9 cellular contexts compared by ENCODE assay signal in genomic region chr4:141346144-141346543, GRCh38.
DNase-seq lines count a peak whose midpoint lies in the region; TF ChIP-seq lines count a peak whose summit lies in the region.
"Had no signal": no experiment of that assay in that cellular context is flagged by ENCODE, and none has a peak within 500 bp of the region (broad histone marks: within the 10 kb centered on the region; RNA-seq: fewer than 3 reads in every experiment).

No MANE protein-coding gene starts in this region.

- H3K36me3 ChIP-seq in left ventricle myocardium inferior (no peaks in the 10 kb centered on the region), tibial nerve (no peaks in the 10 kb centered on the region)

- WGBS in tibial nerve, 2 donors: 0 to 2% methylated on average over 1 of the region's 1 CpG

- no peaks in the 10 kb centered on the region for H3K27me3 ChIP-seq in left ventricle myocardium inferior (ENCODE audit: low read depth)
- H3K27me3 ChIP-seq in tibial nerve: no peaks in the 10 kb centered on the region

- DNase-seq in NCI-H82 (lab: John Stamatoyannopoulos, UW) (peak; percentile 69), NCI-H82 treated with DMSO at 0.1 percent for 48 hours (lab: John Stamatoyannopoulos, UW; ENCODE audit: unreplicated experiment) (no peak), LoVo (ENCODE audit: low spot score) (peak; percentile 50), left ventricle myocardium inferior (no peak), tibial nerve (ENCODE audit: low spot score in 2 of 2) (peak in 1 of 2 donors; percentile 19), germinal center (ENCODE audit: low spot score) (no peak)
- DNase-seq in activated CD8-positive, alpha-beta memory T cell treated with anti-CD3 and anti-CD28 coated beads for 24 hours: no peak

- H3K9me3 ChIP-seq in left ventricle myocardium inferior (replicated peaks): no peaks in the 10 kb centered on the region
- no peaks in the 10 kb centered on the region for H3K9me3 ChIP-seq in tibial nerve
- H3K9me3 ChIP-seq: Caco-2 had no signal

- intact Hi-C loops in left ventricle myocardium inferior (cut with micrococcal nuclease): loop anchor here (5.0 kb wide), 1 partner anchor 366 kb away; no protein-coding TSS in a partner anchor

- TF ChIP-seq EP300 in tibial nerve (IDR thresholded peaks at IDR 0.05): peak in 1 of 2 donors; percentile 9

- peak; percentile 81 for TF ChIP-seq CTCF in VCaP (conservative IDR thresholded peaks at IDR 0.05)
- TF ChIP-seq CTCF in left ventricle myocardium inferior (IDR thresholded peaks at IDR 0.05; ENCODE audit: borderline replicate concordance): peak; percentile 72
- peak; percentile 48 to 64 (median 58) for TF ChIP-seq CTCF in tibial nerve (IDR thresholded peaks at IDR 0.05)

- no peak overlapping the region for H3K4me3 ChIP-seq in left ventricle myocardium inferior
- no peak overlapping the region for H3K4me3 ChIP-seq in tibial nerve

- H3K4me1 ChIP-seq in left ventricle myocardium inferior (peaks cover 6% of the 10 kb centered on the region), tibial nerve (peaks cover 0 to 20% (median 3%) of the 10 kb centered on the region in 4 donors)
- H3K4me1 ChIP-seq: Caco-2 had no signal

- H3K27ac ChIP-seq in VCaP (no peak overlapping the region), left ventricle myocardium inferior (replicated peaks) (no peak overlapping the region), tibial nerve (no peak overlapping the region)

- no peak for TF ChIP-seq POLR2A in tibial nerve (IDR thresholded peaks at IDR 0.05)

Comparison
In these comparisons a context has a peak if more than half of its experiments do, and no peak if none do; other contexts are left out.
1. DNase-seq: peak in NCI-H82 (single experiment) and LoVo (single experiment); none in NCI-H82 treated with DMSO at 0.1 percent for 48 hours (single experiment), left ventricle myocardium inferior (single experiment), activated CD8-positive, alpha-beta memory T cell treated with anti-CD3 and anti-CD28 coated beads for 24 hours (single experiment) and germinal center (single experiment).
2. Peak in every context shown above with its lines, with median percentiles within 50 percentile points of each other: CTCF ChIP-seq.